ENCODE assay signal across 21 cellular contexts in the genomic region with DNA sequence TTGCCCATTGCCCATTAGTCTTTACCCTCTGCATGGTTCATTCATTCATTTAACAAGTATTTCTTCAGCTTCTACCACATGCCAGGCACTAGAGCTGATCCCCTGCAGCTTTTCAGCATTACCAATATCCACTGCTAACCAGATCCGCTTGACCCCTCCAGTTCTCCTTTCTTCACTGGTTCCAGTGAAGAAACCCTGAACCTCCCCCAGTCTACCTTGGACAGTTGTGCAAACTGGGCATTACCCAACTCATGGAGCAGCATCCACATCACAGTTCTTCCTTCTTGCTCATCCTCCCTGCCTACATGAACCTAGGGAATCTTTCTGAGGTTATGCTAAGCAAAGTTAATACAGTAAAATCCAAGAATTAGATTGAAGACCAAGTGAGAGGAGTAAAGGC.
"Had no signal": no experiment of that assay in that cellular context is flagged by ENCODE, and none has a peak within 500 bp of the region (broad histone marks: within the 10 kb centered on the region; RNA-seq: fewer than 3 reads in every experiment).

No MANE protein-coding gene starts in this region.

- H3K9me3 Mint-ChIP-seq: activated CD4-positive, alpha-beta memory T cell treated with anti-CD3 and anti-CD28 coated beads for 36 hours; effector memory CD8-positive, alpha-beta T cell had no signal

- H3K36me3 Mint-ChIP-seq: activated CD4-positive, alpha-beta memory T cell treated with anti-CD3 and anti-CD28 coated beads for 36 hours; activated naive CD8-positive, alpha-beta T cell treated with anti-CD3 and anti-CD28 coated beads, Interleukin-2, amount 10 ng/mL, durations not matched to agents 7 days and 5 days; type B pancreatic cell had no signal

- H3K36me3 ChIP-seq: heart left ventricle, left lung, SJSA1, suprapubic skin had no signal

- ATAC-seq: activated CD8-positive, alpha-beta memory T cell treated with anti-CD3 and anti-CD28 coated beads, Interleukin-2, amount 10 ng/mL, durations not matched to agents 7 days and 5 days; effector memory CD8-positive, alpha-beta T cell; heart left ventricle; naive thymus-derived CD4-positive, alpha-beta T cell had no signal

- H3K4me3 ChIP-seq: heart left ventricle, left lung, SJSA1, skin epidermis, suprapubic skin had no signal

- H3K27me3 ChIP-seq: heart left ventricle, left lung, SJSA1, suprapubic skin had no signal

- H3K27ac Mint-ChIP-seq: activated CD4-positive, alpha-beta memory T cell treated with anti-CD3 and anti-CD28 coated beads for 36 hours; activated CD8-positive, alpha-beta memory T cell treated with anti-CD3 and anti-CD28 coated beads, Interleukin-2, amount 10 ng/mL, durations not matched to agents 7 days and 5 days; activated naive CD8-positive, alpha-beta T cell treated with anti-CD3 and anti-CD28 coated beads, Interleukin-2, amount 10 ng/mL, durations not matched to agents 7 days and 5 days; dendritic cell treated with granulocyte-macrophage colony-stimulating factor and Interleukin-4, amounts not matched to agents 40 ng/mL and 50 ng/mL, for 4 days; effector memory CD8-positive, alpha-beta T cell; type B pancreatic cell had no signal

- H3K27ac ChIP-seq: SJSA1, suprapubic skin had no signal

- H3K4me3 Mint-ChIP-seq: activated CD4-positive, alpha-beta memory T cell treated with anti-CD3 and anti-CD28 coated beads for 36 hours; activated CD8-positive, alpha-beta memory T cell treated with anti-CD3 and anti-CD28 coated beads, Interleukin-2, amount 10 ng/mL, durations not matched to agents 7 days and 5 days; activated naive CD8-positive, alpha-beta T cell treated with anti-CD3 and anti-CD28 coated beads, Interleukin-2, amount 10 ng/mL, durations not matched to agents 7 days and 5 days; activated T-cell treated with anti-CD3 and anti-CD28 coated beads, Interleukin-2, amount 50 U/mL, for 4 hours; dendritic cell treated with granulocyte-macrophage colony-stimulating factor and Interleukin-4, amounts not matched to agents 40 ng/mL and 50 ng/mL, for 4 days; effector memory CD8-positive, alpha-beta T cell; type B pancreatic cell had no signal

- DNase-seq: activated CD4-positive, alpha-beta memory T cell treated with anti-CD3 and anti-CD28 coated beads for 36 hours; activated CD8-positive, alpha-beta memory T cell treated with anti-CD3 and anti-CD28 coated beads, Interleukin-2, amount 10 ng/mL, durations not matched to agents 7 days and 5 days; activated effector memory CD4-positive, alpha-beta T cell treated with anti-CD3 and anti-CD28 coated beads, Interleukin-2, amount 50 U/mL, for 16 hours; activated naive CD8-positive, alpha-beta T cell treated with anti-CD3 and anti-CD28 coated beads, Interleukin-2, amount 10 ng/mL, durations not matched to agents 7 days and 5 days; activated T-cell treated with anti-CD3 and anti-CD28 coated beads, Interleukin-2, amount 50 U/mL, for 4 hours; aorta; effector memory CD8-positive, alpha-beta T cell; heart left ventricle; left lung; naive thymus-derived CD4-positive, alpha-beta T cell; nucleus accumbens; posterior cingulate gyrus; stimulated activated CD4-positive, alpha-beta T cell treated with anti-CD3 and anti-CD28 coated beads, Interleukin-4, amount 100 ng/mL, for 4 hours; stimulated activated CD8-positive, alpha-beta memory T cell treated with anti-CD3 and anti-CD28 coated beads, Interleukin-4, amount 100 ng/mL, for 48 hours; stimulated activated naive CD4-positive, alpha-beta T cell treated with Interleukin-2 at 50 U/mL for 16 hours; T-helper 9 cell had no signal

- H3K4me1 Mint-ChIP-seq: activated naive CD8-positive, alpha-beta T cell treated with anti-CD3 and anti-CD28 coated beads, Interleukin-2, amount 10 ng/mL, durations not matched to agents 7 days and 5 days had no signal
